ENCODE assay signal across 24 cellular contexts in genomic region chr15:28013976-28014375, GRCh38.
DNase-seq lines count a peak whose midpoint lies in the region; ATAC-seq, FAIRE-seq and TF ChIP-seq lines count a peak whose summit lies in the region.
"Had no signal": no experiment of that assay in that cellular context is flagged by ENCODE, and none has a peak within 500 bp of the region (broad histone marks: within the 10 kb centered on the region; RNA-seq: fewer than 3 reads in every experiment).

No MANE protein-coding gene starts in this region.

- H3K27me3 ChIP-seq in lung (ENCODE audit: control insufficient read depth, insufficient read depth) = no peaks in the 10 kb centered on the region
- H3K27me3 ChIP-seq: BLaER1 treated with 17β-estradiol and CSF1 and Interleukin-3, amounts not matched to agents 10 nM and 100 nM had no signal

- ATAC-seq in activated CD8-positive, alpha-beta T cell treated with anti-CD3 and anti-CD28 coated beads, Interleukin-2, amount 10 ng/mL, durations not matched to agents 7 days and 5 days = no peak
- no peak for ATAC-seq in activated CD8-positive, alpha-beta T cell treated with anti-CD3 and anti-CD28 coated beads for 36 hours
- no peak for ATAC-seq in lung (ENCODE audit: insufficient read depth, low FRiP score)
- ATAC-seq: A549; CD8-positive, alpha-beta T cell; GM12878 had no signal

- no peak overlapping the region for H3K27ac ChIP-seq in lung (ENCODE audit: low read depth in 1 of 2, low read length in 1 of 2)
- no peak overlapping the region for H3K27ac ChIP-seq in caudate nucleus (ENCODE audit: low read depth, low read length)
- H3K27ac ChIP-seq: 22Rv1; A549; BLaER1 treated with 17β-estradiol and CSF1 and Interleukin-3, amounts not matched to agents 10 nM and 100 nM; C4-2B had no signal

- DNase-seq in activated CD8-positive, alpha-beta T cell treated with anti-CD3 and anti-CD28 coated beads, Interleukin-2, amount 10 ng/mL, durations not matched to agents 7 days and 5 days = peak; percentile 2
- DNase-seq in activated CD8-positive, alpha-beta T cell treated with anti-CD3 and anti-CD28 coated beads for 36 hours = no peak
- DNase-seq in lung (ENCODE audit: low spot score) (peak; percentile 11), urothelium cell line (ENCODE audit: low spot score) (no peak), NCI-H510A treated with DMSO at 0.1 percent for 48 hours (lab: John Stamatoyannopoulos, UW) (no peak), SKM-1 treated with dmso at 0.1 percent for 144 hours (lab: John Stamatoyannopoulos, UW; ENCODE audit: unreplicated experiment) (no peak), caudate nucleus (lab: John Stamatoyannopoulos, UW) (no peak)
- DNase-seq: AML-193; Caco-2; Calu3; CD4-positive, alpha-beta T cell; CD8-positive, alpha-beta T cell; DND-41; EL; GDM1 had no signal

- no peak overlapping the region for H3K4me3 Mint-ChIP-seq in activated CD8-positive, alpha-beta T cell treated with anti-CD3 and anti-CD28 coated beads, Interleukin-2, amount 10 ng/mL, durations not matched to agents 7 days and 5 days
- H3K4me3 Mint-ChIP-seq in activated CD8-positive, alpha-beta T cell treated with anti-CD3 and anti-CD28 coated beads for 36 hours = no peak overlapping the region
- H3K4me3 Mint-ChIP-seq: B cell; CD4-positive, alpha-beta T cell; CD8-positive, alpha-beta T cell had no signal

- H3K9me3 Mint-ChIP-seq in activated CD8-positive, alpha-beta T cell treated with anti-CD3 and anti-CD28 coated beads, Interleukin-2, amount 10 ng/mL, durations not matched to agents 7 days and 5 days (ENCODE audit: insufficient read depth) = no peaks in the 10 kb centered on the region
- H3K9me3 Mint-ChIP-seq in activated CD8-positive, alpha-beta T cell treated with anti-CD3 and anti-CD28 coated beads for 36 hours = no peaks in the 10 kb centered on the region
- H3K9me3 Mint-ChIP-seq: CD4-positive, alpha-beta T cell; CD8-positive, alpha-beta T cell had no signal

- H3K27me3 Mint-ChIP-seq in activated CD8-positive, alpha-beta T cell treated with anti-CD3 and anti-CD28 coated beads, Interleukin-2, amount 10 ng/mL, durations not matched to agents 7 days and 5 days (ENCODE audit: low read depth) = no peaks in the 10 kb centered on the region
- H3K27me3 Mint-ChIP-seq in activated CD8-positive, alpha-beta T cell treated with anti-CD3 and anti-CD28 coated beads for 36 hours = no peaks in the 10 kb centered on the region
- H3K27me3 Mint-ChIP-seq: B cell; CD4-positive, alpha-beta T cell had no signal

- no peaks in the 10 kb centered on the region for H3K4me1 Mint-ChIP-seq in activated CD8-positive, alpha-beta T cell treated with anti-CD3 and anti-CD28 coated beads, Interleukin-2, amount 10 ng/mL, durations not matched to agents 7 days and 5 days (ENCODE audit: low read depth)
- H3K4me1 Mint-ChIP-seq in activated CD8-positive, alpha-beta T cell treated with anti-CD3 and anti-CD28 coated beads for 36 hours (ENCODE audit: low read depth) = no peaks in the 10 kb centered on the region
- H3K4me1 Mint-ChIP-seq: B cell had no signal

- intact Hi-C loops in activated CD8-positive, alpha-beta T cell treated with anti-CD3 and anti-CD28 coated beads for 36 hours (cut with micrococcal nuclease) = no loop called here

- WGBS in lung, 2 donors = 89 to 92% methylated on average over 9 of the region's 9 CpGs

- peak; percentile 72 for FAIRE-seq in urothelium cell line (lab: Jason Lieb, UNC)
- FAIRE-seq: A549, D721Med, GM12878, GM12892, GM18507 had no signal

- no peak for TF ChIP-seq CTCF in activated CD8-positive, alpha-beta T cell treated with anti-CD3 and anti-CD28 coated beads for 36 hours (IDR thresholded peaks at IDR 0.05)
- no peak for TF ChIP-seq CTCF in lung (IDR thresholded peaks at IDR 0.05; ENCODE audit: control extremely low read depth, extremely low read depth)

- H3K27ac Mint-ChIP-seq in activated CD8-positive, alpha-beta T cell treated with anti-CD3 and anti-CD28 coated beads, Interleukin-2, amount 10 ng/mL, durations not matched to agents 7 days and 5 days = no peak overlapping the region
- no peak overlapping the region for H3K27ac Mint-ChIP-seq in activated CD8-positive, alpha-beta T cell treated with anti-CD3 and anti-CD28 coated beads for 36 hours
- H3K27ac Mint-ChIP-seq: B cell; CD4-positive, alpha-beta T cell; CD8-positive, alpha-beta T cell had no signal

- no peaks in the 10 kb centered on the region for H3K36me3 ChIP-seq in lung (ENCODE audit: control insufficient read depth in 2 of 2, insufficient read depth in 2 of 2, low read length in 2 of 2)
- H3K36me3 ChIP-seq: BLaER1 treated with 17β-estradiol and CSF1 and Interleukin-3, amounts not matched to agents 10 nM and 100 nM had no signal

- no peaks in the 10 kb centered on the region for H3K9me3 ChIP-seq in lung (ENCODE audit: control insufficient read depth in 2 of 2, insufficient read depth in 1 of 2, low read length in 1 of 2)
- H3K9me3 ChIP-seq: Caco-2 had no signal

- H3K4me1 ChIP-seq in lung (ENCODE audit: control insufficient read depth in 2 of 2, insufficient read depth in 2 of 2, low read length in 2 of 2) = no peaks in the 10 kb centered on the region
- H3K4me1 ChIP-seq: A549 had no signal

- POLR2A ChIA-PET in activated CD8-positive, alpha-beta T cell treated with anti-CD3 and anti-CD28 coated beads, Interleukin-2, amount 10 ng/mL, durations not matched to agents 7 days and 5 days (lab: Charles Lee) = no interaction called here
- POLR2A ChIA-PET in activated CD8-positive, alpha-beta T cell treated with anti-CD3 and anti-CD28 coated beads for 36 hours (lab: Charles Lee) = no interaction called here

- no peak overlapping the region for H3K4me3 ChIP-seq in lung
- H3K4me3 ChIP-seq: A549; BLaER1 treated with 17β-estradiol and CSF1 and Interleukin-3, amounts not matched to agents 10 nM and 100 nM; GM12878 had no signal

- no peaks in the 10 kb centered on the region for H3K36me3 Mint-ChIP-seq in activated CD8-positive, alpha-beta T cell treated with anti-CD3 and anti-CD28 coated beads, Interleukin-2, amount 10 ng/mL, durations not matched to agents 7 days and 5 days (ENCODE audit: low read depth)
- no peaks in the 10 kb centered on the region for H3K36me3 Mint-ChIP-seq in activated CD8-positive, alpha-beta T cell treated with anti-CD3 and anti-CD28 coated beads for 36 hours (ENCODE audit: low read depth)
- H3K36me3 Mint-ChIP-seq: CD8-positive, alpha-beta T cell had no signal

- CTCF ChIA-PET in activated CD8-positive, alpha-beta T cell treated with anti-CD3 and anti-CD28 coated beads, Interleukin-2, amount 10 ng/mL, durations not matched to agents 7 days and 5 days (lab: Charles Lee) = no interaction called here
- CTCF ChIA-PET in activated CD8-positive, alpha-beta T cell treated with anti-CD3 and anti-CD28 coated beads for 36 hours (lab: Charles Lee) = no interaction called here

Comparison
In these comparisons a context has a peak if more than half of its experiments do, and no peak if none do; other contexts are left out.
1. DNase-seq: peak in activated CD8-positive, alpha-beta T cell treated with anti-CD3 and anti-CD28 coated beads, Interleukin-2, amount 10 ng/mL, durations not matched to agents 7 days and 5 days (single experiment) and lung (single experiment); none in activated CD8-positive, alpha-beta T cell treated with anti-CD3 and anti-CD28 coated beads for 36 hours (single experiment), urothelium cell line (single experiment), NCI-H510A treated with DMSO at 0.1 percent for 48 hours (single experiment), SKM-1 treated with dmso at 0.1 percent for 144 hours (single experiment) and caudate nucleus (0 of 61).